9 cellular contexts compared by ENCODE assay signal in the genomic region with DNA sequence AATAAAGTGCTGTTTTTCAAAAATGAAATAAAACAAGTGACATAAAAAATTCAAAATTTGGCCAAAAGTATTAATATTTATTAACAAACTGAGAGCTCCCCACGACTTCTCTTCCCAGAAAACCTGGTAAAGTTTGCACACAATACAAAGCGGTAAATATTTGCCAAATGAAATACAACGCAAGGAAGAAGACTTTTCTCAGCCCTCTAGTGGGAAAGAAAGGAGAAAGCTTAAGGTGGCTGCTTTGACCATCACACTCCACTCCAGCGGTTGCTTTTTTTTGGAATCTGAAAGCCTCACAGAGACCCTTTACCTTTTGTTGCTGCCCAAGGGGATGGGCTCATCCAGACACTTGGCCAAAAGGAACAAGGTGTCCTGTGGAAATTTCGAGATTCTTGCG. TPM values are rescaled to one million over a fixed set of nuclear protein-coding genes. Genes with fewer than 3 reads are reported as not detected.
DNase-seq lines count a peak whose midpoint lies in the region; ATAC-seq, FAIRE-seq and TF ChIP-seq lines count a peak whose summit lies in the region.
"Had no signal": no experiment of that assay in that cellular context is flagged by ENCODE, and none has a peak within 500 bp of the region (broad histone marks: within the 10 kb centered on the region; RNA-seq: fewer than 3 reads in every experiment).

No MANE protein-coding gene starts in this region.

- H3K4me1 Mint-ChIP-seq in T-helper 2 cell treated with Interferon-gamma antibody and Interleukin-4, amounts not matched to agents 5 μg/mL and 100 μg/mL, for 36 hours (ENCODE audit: low read depth), result peaks cover 18% of the 10 kb centered on the region
- H3K4me1 Mint-ChIP-seq in activated naive CD8-positive, alpha-beta T cell treated with anti-CD3 and anti-CD28 coated beads, Interleukin-2, amount 50 U/mL, for 24 hours, result peaks cover 20% of the 10 kb centered on the region
- H3K4me1 Mint-ChIP-seq in nephron, result peaks cover 12% of the 10 kb centered on the region

- H3K36me3 Mint-ChIP-seq in T-helper 2 cell treated with Interferon-gamma antibody and Interleukin-4, amounts not matched to agents 5 μg/mL and 100 μg/mL, for 36 hours (ENCODE audit: low read depth), result peaks cover 2% of the 10 kb centered on the region
- no peaks in the 10 kb centered on the region for H3K36me3 Mint-ChIP-seq in activated naive CD8-positive, alpha-beta T cell treated with anti-CD3 and anti-CD28 coated beads, Interleukin-2, amount 50 U/mL, for 24 hours (ENCODE audit: low read depth)
- H3K36me3 Mint-ChIP-seq in nephron (ENCODE audit: low read depth), result no peaks in the 10 kb centered on the region

- FAIRE-seq in GM12891 (lab: Jason Lieb, UNC), result no peak

- no peak overlapping the region for H3K27ac Mint-ChIP-seq in T-helper 2 cell treated with Interferon-gamma antibody and Interleukin-4, amounts not matched to agents 5 μg/mL and 100 μg/mL, for 36 hours
- H3K27ac Mint-ChIP-seq in activated naive CD8-positive, alpha-beta T cell treated with anti-CD3 and anti-CD28 coated beads, Interleukin-2, amount 50 U/mL, for 24 hours, result no peak overlapping the region
- peak overlapping the region; percentile 42 to 63 (median 63) for H3K27ac Mint-ChIP-seq in nephron

- H3K27me3 Mint-ChIP-seq in T-helper 2 cell treated with Interferon-gamma antibody and Interleukin-4, amounts not matched to agents 5 μg/mL and 100 μg/mL, for 36 hours (ENCODE audit: low read depth), result no peaks in the 10 kb centered on the region
- no peaks in the 10 kb centered on the region for H3K27me3 Mint-ChIP-seq in activated naive CD8-positive, alpha-beta T cell treated with anti-CD3 and anti-CD28 coated beads, Interleukin-2, amount 50 U/mL, for 24 hours
- H3K27me3 Mint-ChIP-seq in nephron (ENCODE audit: low read depth), result peaks cover 4% of the 10 kb centered on the region

- POLR2A ChIA-PET in HEK293T (lab: Yijun Ruan, JAX), result no interaction called here

- TF ChIP-seq POLR2A in GM12891 (IDR thresholded peaks at IDR 0.05; ENCODE audit: low read depth, low read length), result no peak

- no peak for ATAC-seq in activated naive CD8-positive, alpha-beta T cell treated with anti-CD3 and anti-CD28 coated beads, Interleukin-2, amount 50 U/mL, for 24 hours
- no peak for ATAC-seq in GM19455 (IDR thresholded peaks at IDR 0.05; ENCODE audit: unreplicated experiment)

- H3K4me3 Mint-ChIP-seq in T-helper 2 cell treated with Interferon-gamma antibody and Interleukin-4, amounts not matched to agents 5 μg/mL and 100 μg/mL, for 36 hours, result peak overlapping the region; percentile 66
- H3K4me3 Mint-ChIP-seq in activated naive CD8-positive, alpha-beta T cell treated with anti-CD3 and anti-CD28 coated beads, Interleukin-2, amount 50 U/mL, for 24 hours, result peak overlapping the region; percentile 29
- H3K4me3 Mint-ChIP-seq in nephron, result peak overlapping the region; percentile 76 to 94 (median 82)

- CTCF ChIA-PET in HEK293T (lab: Yijun Ruan, JAX), result no interaction called here

- peak in 2 of 3 experiments; percentile 10 for TF ChIP-seq CTCF in nephron (IDR thresholded peaks at IDR 0.05; ENCODE audit: unreplicated experiment in 3 of 3)

- no peak for DNase-seq in T-helper 2 cell treated with Interferon-gamma antibody and Interleukin-4, amounts not matched to agents 5 μg/mL and 100 μg/mL, for 36 hours (ENCODE audit: low spot score)
- no peak for DNase-seq in T-helper 2 cell
- peak; percentile 22 for DNase-seq in HEK293T (ENCODE audit: extremely low spot score)
- DNase-seq in activated naive CD8-positive, alpha-beta T cell treated with anti-CD3 and anti-CD28 coated beads, Interleukin-2, amount 50 U/mL, for 24 hours, result no peak
- no peak for DNase-seq in GM12891 (ENCODE audit: insufficient read length, low spot score)
- no peak for DNase-seq in EL
- DNase-seq: NCI-H2171 treated with DMSO at 0.1 percent for 48 hours had no signal

- no peaks in the 10 kb centered on the region for H3K9me3 Mint-ChIP-seq in T-helper 2 cell treated with Interferon-gamma antibody and Interleukin-4, amounts not matched to agents 5 μg/mL and 100 μg/mL, for 36 hours
- no peaks in the 10 kb centered on the region for H3K9me3 Mint-ChIP-seq in activated naive CD8-positive, alpha-beta T cell treated with anti-CD3 and anti-CD28 coated beads, Interleukin-2, amount 50 U/mL, for 24 hours
- no peaks in the 10 kb centered on the region for H3K9me3 Mint-ChIP-seq in nephron

TF ChIP-seq in HEK293T, 16 proteins besides CTCF, POLR2A, EP300 and RAD21:
- TF ChIP-seq NFRKB (IDR thresholded peaks at IDR 0.05), result no peak
- TF ChIP-seq L3MBTL2 (conservative IDR thresholded peaks at IDR 0.05), result no peak
- TF ChIP-seq ZNF384 (IDR thresholded peaks at IDR 0.05), result no peak

TF ChIP-seq in GM12891, 5 proteins besides CTCF, POLR2A, EP300 and RAD21:
- TF ChIP-seq POU2F2 (IDR thresholded peaks at IDR 0.05; ENCODE audit: low read depth, low read length) (no peak), SPI1 (IDR thresholded peaks at IDR 0.05; ENCODE audit: low read depth, low read length) (no peak), TAF1 (IDR thresholded peaks at IDR 0.05; ENCODE audit: low read depth, low read length) (no peak)

RNA-seq across cellular contexts. Expression of a gene that starts 1.1 kb away (rescaled TPM):
- 4.5 TPM for polyA plus RNA-seq in GM12891 (2012; ENCODE audit: low read depth, missing spikeins)

Comparison
In these comparisons a context has a peak if more than half of its experiments do, and no peak if none do; other contexts are left out.
1. H3K27ac Mint-ChIP-seq: peak in nephron (3 of 3); none in T-helper 2 cell treated with Interferon-gamma antibody and Interleukin-4, amounts not matched to agents 5 μg/mL and 100 μg/mL, for 36 hours (single experiment) and activated naive CD8-positive, alpha-beta T cell treated with anti-CD3 and anti-CD28 coated beads, Interleukin-2, amount 50 U/mL, for 24 hours (single experiment).
2. H3K4me3 Mint-ChIP-seq: peak in every context shown above with its lines; median percentile 82 in nephron; 66 in T-helper 2 cell treated with Interferon-gamma antibody and Interleukin-4, amounts not matched to agents 5 μg/mL and 100 μg/mL, for 36 hours; 29 in activated naive CD8-positive, alpha-beta T cell treated with anti-CD3 and anti-CD28 coated beads, Interleukin-2, amount 50 U/mL, for 24 hours.